Comparison of ENCODE assay signal across 1 cellular context in the genomic region with DNA sequence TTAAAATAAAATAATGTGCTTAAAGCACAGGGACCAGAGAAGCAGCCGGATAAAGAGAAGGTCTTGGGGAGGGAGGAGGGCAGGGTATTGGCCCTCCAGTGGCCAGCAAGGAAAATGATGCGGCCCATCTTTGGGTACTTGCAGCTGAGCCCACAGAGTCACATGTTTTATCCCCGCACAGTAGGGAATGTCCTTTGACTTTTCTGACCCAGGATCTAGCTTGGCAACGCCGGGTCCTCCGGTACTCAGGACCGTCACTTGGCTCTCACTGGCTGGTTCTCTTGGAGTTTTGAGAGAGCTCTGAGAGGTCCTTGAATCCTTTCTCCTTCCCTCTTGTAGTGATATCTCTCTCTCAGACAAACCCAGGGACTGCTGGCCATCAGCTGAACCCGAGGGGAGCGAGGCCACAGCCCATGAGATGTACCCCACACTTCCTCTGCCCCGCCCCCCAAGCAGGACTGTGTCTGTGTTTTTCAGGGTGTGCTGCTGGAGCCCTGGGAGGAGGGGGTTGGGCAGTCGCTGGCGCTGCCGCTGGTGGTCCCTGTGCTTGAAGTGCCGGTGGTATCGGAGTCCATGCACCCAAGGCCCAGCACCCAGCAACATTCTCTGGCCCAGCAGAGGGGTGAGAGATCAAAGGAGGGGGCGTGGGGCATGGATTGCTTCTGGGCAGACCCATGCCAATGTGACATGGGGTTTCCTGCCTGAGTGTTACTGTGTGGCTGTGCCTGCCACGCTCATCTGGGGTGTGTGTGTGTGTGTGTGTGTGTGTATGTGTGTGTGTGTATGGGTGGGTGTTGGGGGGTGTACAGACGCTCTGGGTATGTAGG.
TF ChIP-seq lines count a peak whose summit lies in the region.

No MANE protein-coding gene starts in this region.

TF ChIP-seq in H1, 55 proteins besides CTCF, POLR2A, EP300 and RAD21:
- peak; percentile 33 for TF ChIP-seq CTBP2 (IDR thresholded peaks at IDR 0.05; ENCODE audit: borderline replicate concordance, insufficient read depth, insufficient read length, low read length)
- TF ChIP-seq BRCA1 (IDR thresholded peaks at IDR 0.05; ENCODE audit: low read depth, low read length): no peak
- no peak for TF ChIP-seq SIRT6 (IDR thresholded peaks at IDR 0.05; ENCODE audit: low read length)
- 0 out of 4 replicates have a peak, but pooled peaks of 1 of the 2 experiments have one; percentile 9 for TF ChIP-seq SIN3A (conservative IDR thresholded peaks at IDR 0.05 in 1 of 2, IDR thresholded peaks at IDR 0.05 in 1 of 2; ENCODE audit: low read depth in 1 of 2, low read length in 2 of 2)
- TF ChIP-seq JUND (IDR thresholded peaks at IDR 0.05; ENCODE audit: low read length): no peak
- 0 out of 2 replicates have a peak, but pooled peaks have one; percentile 20 for TF ChIP-seq SP4 (IDR thresholded peaks at IDR 0.05; ENCODE audit: low read length)
- TF ChIP-seq ASH2L (IDR thresholded peaks at IDR 0.05; ENCODE audit: low read length): peak; percentile 63
- TF ChIP-seq, protein P1, sequence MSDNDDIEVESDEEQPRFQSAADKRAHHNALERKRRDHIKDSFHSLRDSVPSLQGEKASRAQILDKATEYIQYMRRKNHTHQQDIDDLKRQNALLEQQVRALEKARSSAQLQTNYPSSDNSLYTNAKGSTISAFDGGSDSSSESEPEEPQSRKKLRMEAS (IDR thresholded peaks at IDR 0.05): peak; percentile 15; the same call in 1 of the 2 replicates
- TF ChIP-seq CBX5 (IDR thresholded peaks at IDR 0.05; ENCODE audit: low read depth, low read length): no peak
- peak; percentile 25; the same call in 1 of the 2 replicates for TF ChIP-seq CHD2 (IDR thresholded peaks at IDR 0.05; ENCODE audit: low read length)
TF ChIP-seq in H1: peak in this region for 6.
